In the genomic region with DNA sequence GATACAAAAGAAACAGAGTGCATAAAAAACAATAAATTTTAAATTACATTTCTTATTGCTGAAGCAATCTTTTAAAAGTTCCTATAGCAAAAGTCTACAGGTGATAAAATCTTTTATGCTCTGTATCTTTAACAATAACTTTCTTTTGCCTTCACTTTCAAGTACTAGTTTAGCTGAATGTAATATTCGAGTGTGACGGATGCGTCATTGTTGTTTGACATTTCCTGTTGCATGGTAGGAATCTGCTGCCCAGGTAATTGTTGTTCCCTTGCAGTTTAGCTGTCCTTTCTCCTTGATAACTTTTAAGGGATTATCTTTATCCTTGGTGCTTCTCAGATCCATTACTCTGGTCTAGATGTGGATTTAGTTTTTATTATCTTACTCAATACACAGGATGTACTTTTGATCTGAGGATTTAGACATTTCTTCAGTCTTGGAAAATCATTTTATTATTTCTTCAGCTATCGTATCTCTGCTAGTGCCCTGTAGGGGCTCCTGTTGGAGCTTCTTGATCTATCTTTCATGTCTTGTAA, we compare ENCODE assay signal across 18 cellular contexts. TPM values are rescaled to one million over a fixed set of nuclear protein-coding genes. Genes with fewer than 3 reads are reported as not detected.
A peak's percentile ranks its signal among the peaks of the same experiment; 100 is the strongest.
DNase-seq lines count a peak whose midpoint lies in the region; ATAC-seq, FAIRE-seq and TF ChIP-seq lines count a peak whose summit lies in the region.
"Had no signal": no experiment of that assay in that cellular context is flagged by ENCODE, and none has a peak within 500 bp of the region (broad histone marks: within the 10 kb centered on the region; RNA-seq: fewer than 3 reads in every experiment).

No MANE protein-coding gene starts in this region.

- no peak overlapping the region for H3K9ac ChIP-seq in keratinocyte (ENCODE audit: control insufficient read depth, extremely low read depth, insufficient read depth, low read length)

- DNase-seq in CD4-positive, alpha-beta T cell = no peak
- DNase-seq in RWPE2 (ENCODE audit: low spot score) = no peak
- DNase-seq in keratinocyte (ENCODE audit: low read depth, low spot score) = no peak
- DNase-seq in left lobe of liver (ENCODE audit: low spot score) = no peak
- no peak for DNase-seq in NCI-H526 treated with DMSO at 0.1 percent for 48 hours (lab: John Stamatoyannopoulos, UW)
- no peak for DNase-seq in dorsolateral prefrontal cortex
- no peak for DNase-seq in stimulated activated naive CD4-positive, alpha-beta T cell treated with Interleukin-2 at 50 U/mL for 16 hours (lab: John Stamatoyannopoulos, UW)
- DNase-seq: activated CD4-positive, alpha-beta T cell treated with anti-CD3 and anti-CD28 coated beads, Interleukin-2, amount 50 U/mL, for 1 hour; activated naive CD4-positive, alpha-beta T cell treated with anti-CD3 and anti-CD28 coated beads, Interleukin-2, amount 10 ng/mL, durations not matched to agents 7 days and 5 days; activated T-cell treated with anti-CD3 and anti-CD28 coated beads for 4 hours; EL; foreskin melanocyte; left ventricle myocardium inferior; NCI-H1092 treated with DMSO at 0.1 percent for 48 hours; occipital lobe; transverse colon had no signal

- no peaks in the 10 kb centered on the region for H3K79me2 ChIP-seq in keratinocyte (ENCODE audit: control insufficient read depth, insufficient read depth, low read length)

- dilution Hi-C loops in keratinocyte (cut with MboI; ENCODE audit: extremely low pct_ligation_motif_present, low sequenced_read_pairs) = no loop called here

- no peak for TF ChIP-seq CTCF in CD4-positive, alpha-beta T cell (IDR thresholded peaks at IDR 0.05)
- no peak for TF ChIP-seq CTCF in RWPE2 (IDR thresholded peaks at IDR 0.05; ENCODE audit: poor library complexity, severe bottlenecking)
- TF ChIP-seq CTCF in keratinocyte (optimal IDR thresholded peaks at IDR 0.05 in 1 of 3, IDR thresholded peaks at IDR 0.05 in 1 of 3, conservative IDR thresholded peaks at IDR 0.05 in 1 of 3; ENCODE audit: extremely low read depth in 1 of 3, insufficient read depth in 2 of 3, low read length in 3 of 3) = no peak
- TF ChIP-seq CTCF in dorsolateral prefrontal cortex (IDR thresholded peaks at IDR 0.05 in 54 of 56, conservative IDR thresholded peaks at IDR 0.05 in 2 of 56; ENCODE audit: low read depth in 1 of 56, partially characterized antibody in 56 of 56) = no peak

- H3K4me3 Mint-ChIP-seq in CD4-positive, alpha-beta T cell = no peak overlapping the region
- H3K4me3 Mint-ChIP-seq: activated naive CD4-positive, alpha-beta T cell treated with anti-CD3 and anti-CD28 coated beads, Interleukin-2, amount 10 ng/mL, durations not matched to agents 7 days and 5 days had no signal

- peaks cover 14% of the 10 kb centered on the region for H3K27me3 Mint-ChIP-seq in CD4-positive, alpha-beta T cell

- peaks cover 6% of the 10 kb centered on the region for H3K27me3 ChIP-seq in CD4-positive, alpha-beta T cell (ENCODE audit: control insufficient read depth, insufficient read depth, low read length)
- no peaks in the 10 kb centered on the region for H3K27me3 ChIP-seq in RWPE2 (ENCODE audit: insufficient read depth, poor library complexity, severe bottlenecking)
- no peaks in the 10 kb centered on the region for H3K27me3 ChIP-seq in keratinocyte (ENCODE audit: control insufficient read depth, extremely low read depth, insufficient read depth, low read length)
- no peaks in the 10 kb centered on the region for H3K27me3 ChIP-seq in dorsolateral prefrontal cortex
- H3K27me3 ChIP-seq: right atrium auricular region, transverse colon had no signal

- CTCF ChIA-PET in CD4-positive, alpha-beta T cell (lab: Charles Lee) = interaction anchor here (0.8 to 1.5 kb wide), 2 partner anchors 20 to 35 kb away, joined by 4 read pairs; no protein-coding TSS in a partner anchor

- H3K4me2 ChIP-seq in keratinocyte (ENCODE audit: control insufficient read depth, extremely low read depth, insufficient read depth, low read depth, low read length) = peak overlapping the region; percentile 4

- peak; percentile 71 for FAIRE-seq in keratinocyte (lab: Jason Lieb, UNC)

- H2AFZ ChIP-seq in keratinocyte (ENCODE audit: control insufficient read depth, low read length) = no peak overlapping the region

- H3K9me3 ChIP-seq in CD4-positive, alpha-beta T cell (ENCODE audit: control insufficient read depth, low read length) = no peaks in the 10 kb centered on the region
- H3K9me3 ChIP-seq in RWPE2 (ENCODE audit: severe bottlenecking) (no peaks in the 10 kb centered on the region), keratinocyte (ENCODE audit: control insufficient read depth, low read depth, low read length) (no peaks in the 10 kb centered on the region)
- H3K9me3 ChIP-seq: left ventricle myocardium inferior, right atrium auricular region, transverse colon had no signal

- H3K36me3 ChIP-seq in RWPE2 (ENCODE audit: low read depth) = no peaks in the 10 kb centered on the region
- no peaks in the 10 kb centered on the region for H3K36me3 ChIP-seq in keratinocyte (ENCODE audit: control insufficient read depth in 2 of 2, extremely low read depth in 1 of 2, insufficient read depth in 2 of 2, low read length in 2 of 2)
- H3K36me3 ChIP-seq: left ventricle myocardium inferior, right atrium auricular region, transverse colon had no signal

- no peak overlapping the region for H3K27ac ChIP-seq in CD4-positive, alpha-beta T cell (ENCODE audit: low read depth, low read length)
- no peak overlapping the region for H3K27ac ChIP-seq in RWPE2 (ENCODE audit: poor library complexity, severe bottlenecking)
- no peak overlapping the region for H3K27ac ChIP-seq in keratinocyte (ENCODE audit: control insufficient read depth, insufficient read depth, low read length)
- H3K27ac ChIP-seq in dorsolateral prefrontal cortex = no peak overlapping the region
- H3K27ac ChIP-seq: left ventricle myocardium inferior, right atrium auricular region, transverse colon had no signal

- peaks cover 8% of the 10 kb centered on the region for H3K4me1 ChIP-seq in RWPE2 (ENCODE audit: insufficient read depth, poor library complexity, severe bottlenecking)
- no peaks in the 10 kb centered on the region for H3K4me1 ChIP-seq in keratinocyte (ENCODE audit: control insufficient read depth, extremely low read depth, insufficient read depth, low read length)
- H3K4me1 ChIP-seq: right atrium auricular region, transverse colon had no signal

- H3K27ac Mint-ChIP-seq in CD4-positive, alpha-beta T cell = no peak overlapping the region
- H3K27ac Mint-ChIP-seq: activated naive CD4-positive, alpha-beta T cell treated with anti-CD3 and anti-CD28 coated beads, Interleukin-2, amount 10 ng/mL, durations not matched to agents 7 days and 5 days had no signal

- no peaks in the 10 kb centered on the region for H4K20me1 ChIP-seq in keratinocyte (ENCODE audit: control insufficient read depth, extremely low read depth, insufficient read depth, low read length)

- H3K4me3 ChIP-seq in RWPE2 (ENCODE audit: severe bottlenecking) = no peak overlapping the region
- no peak overlapping the region for H3K4me3 ChIP-seq in keratinocyte (ENCODE audit: control insufficient read depth in 2 of 3, extremely low read depth in 1 of 3, insufficient read depth in 2 of 3, low read depth in 1 of 3, low read length in 3 of 3)
- no peak overlapping the region for H3K4me3 ChIP-seq in dorsolateral prefrontal cortex
- H3K4me3 ChIP-seq: left ventricle myocardium inferior, right atrium auricular region, transverse colon had no signal

- no peaks in the 10 kb centered on the region for H3K36me3 Mint-ChIP-seq in CD4-positive, alpha-beta T cell (ENCODE audit: low read depth)
- H3K36me3 Mint-ChIP-seq: activated naive CD4-positive, alpha-beta T cell treated with anti-CD3 and anti-CD28 coated beads, Interleukin-2, amount 10 ng/mL, durations not matched to agents 7 days and 5 days had no signal

- H3K9me3 Mint-ChIP-seq in CD4-positive, alpha-beta T cell = no peaks in the 10 kb centered on the region
- H3K9me3 Mint-ChIP-seq: activated naive CD4-positive, alpha-beta T cell treated with anti-CD3 and anti-CD28 coated beads, Interleukin-2, amount 10 ng/mL, durations not matched to agents 7 days and 5 days had no signal

- POLR2A ChIA-PET in CD4-positive, alpha-beta T cell (lab: Charles Lee) = interaction anchor here (1.0 to 1.7 kb wide), 4 partner anchors 9 to 55 kb away, joined by 3 to 6 read pairs (median 4); no protein-coding TSS in a partner anchor

- peaks cover 7% of the 10 kb centered on the region for H3K4me1 Mint-ChIP-seq in CD4-positive, alpha-beta T cell (ENCODE audit: low read depth)

- peak; percentile 64 for ATAC-seq in CD4-positive, alpha-beta T cell (ENCODE audit: poor library complexity)
- peak; percentile 44 for ATAC-seq in GM18861 (IDR thresholded peaks at IDR 0.05; ENCODE audit: unreplicated experiment)
- ATAC-seq in RWPE2 (ENCODE audit: low read depth) = peak; percentile 61; the same call in 2 of the 3 replicates
- ATAC-seq in left lobe of liver = no peak

- H3K9me1 ChIP-seq in keratinocyte (ENCODE audit: control insufficient read depth, extremely low read depth, insufficient read depth, low read length) = no peaks in the 10 kb centered on the region

- intact Hi-C loops in CD4-positive, alpha-beta T cell (cut with DNase I, micrococcal nuclease) = no loop called here
- intact Hi-C loops in dorsolateral prefrontal cortex (cut with DNase I) = no loop called here

RNA-seq across cellular contexts. Expression of a gene that starts 2.1 kb away (rescaled TPM):
- not detected for total RNA-seq in CD4-positive, alpha-beta T cell
- 0.06 to 0.26 TPM (median 0.08 TPM) in 3 replicates for polyA plus RNA-seq in keratinocyte
- polyA plus RNA-seq in keratinocyte (2011; ENCODE audit: low read depth) = 0.39 TPM
- 0.12 and 0.39 TPM in 2 replicates for polyA plus RNA-seq in keratinocyte (2011; cell fraction: cytosol; rRNA removed)
- polyA plus RNA-seq in keratinocyte (2011; cell fraction: nucleus; rRNA removed) = 0.17 and 0.23 TPM in 2 replicates
- 0.10 and 0.27 TPM in 2 replicates for polyA plus RNA-seq in keratinocyte (2012; ENCODE audit: low replicate concordance)
- not detected in 3 replicates for polyA minus RNA-seq in keratinocyte
- not detected for polyA minus RNA-seq in keratinocyte (2011; cell fraction: cytosol; rRNA and poly(A)+ RNA removed)
- not detected in 2 replicates for polyA minus RNA-seq in keratinocyte (2011; cell fraction: nucleus; rRNA and poly(A)+ RNA removed)
- total RNA-seq in left lobe of liver (607 TPM), dorsolateral prefrontal cortex (under 1 TPM in 1 of 120 experiments, not detected in 119; 0.26 TPM)
- total RNA-seq: left ventricle myocardium inferior, occipital lobe, right atrium auricular region, transverse colon had no signal

RNA-seq across cellular contexts. Expression of a gene that starts 54.4 kb away (rescaled TPM):
- total RNA-seq in CD4-positive, alpha-beta T cell = 10 to 100 TPM; 36.5 to 43.8 TPM
- polyA plus RNA-seq in keratinocyte = 4.8 to 10.6 TPM (median 6.1 TPM) in 3 replicates
- polyA plus RNA-seq in keratinocyte (2011; ENCODE audit: low read depth) = 87.6 TPM
- 6.3 and 8.7 TPM in 2 replicates for polyA plus RNA-seq in keratinocyte (2011; cell fraction: cytosol; rRNA removed)
- polyA plus RNA-seq in keratinocyte (2011; cell fraction: nucleus; rRNA removed) = 20.5 and 25.2 TPM in 2 replicates
- polyA plus RNA-seq in keratinocyte (2012; ENCODE audit: low replicate concordance) = 22.6 and 31.7 TPM in 2 replicates
- 5.9 to 20.1 TPM (median 11.7 TPM) in 3 replicates for polyA minus RNA-seq in keratinocyte
- polyA minus RNA-seq in keratinocyte (2011; cell fraction: cytosol; rRNA and poly(A)+ RNA removed) = 7.5 TPM
- 13.0 and 26.4 TPM in 2 replicates for polyA minus RNA-seq in keratinocyte (2011; cell fraction: nucleus; rRNA and poly(A)+ RNA removed)
- total RNA-seq in left lobe of liver = 46.7 TPM
- 100 to 1,000 TPM in 35 of 120 experiments, 10 to 100 TPM in 85; 64.3 to 130 (median 93.6) TPM for total RNA-seq in dorsolateral prefrontal cortex

Comparison
In these comparisons a context has a peak if more than half of its experiments do, and no peak if none do; other contexts are left out.
1. RNA of a gene that starts 2.1 kb away (total RNA-seq): 607 TPM in left lobe of liver (single experiment); not detected in CD4-positive, alpha-beta T cell and 0.26 TPM in dorsolateral prefrontal cortex; every median in the first group is over 100 times any median in the second.